In the genomic region with DNA sequence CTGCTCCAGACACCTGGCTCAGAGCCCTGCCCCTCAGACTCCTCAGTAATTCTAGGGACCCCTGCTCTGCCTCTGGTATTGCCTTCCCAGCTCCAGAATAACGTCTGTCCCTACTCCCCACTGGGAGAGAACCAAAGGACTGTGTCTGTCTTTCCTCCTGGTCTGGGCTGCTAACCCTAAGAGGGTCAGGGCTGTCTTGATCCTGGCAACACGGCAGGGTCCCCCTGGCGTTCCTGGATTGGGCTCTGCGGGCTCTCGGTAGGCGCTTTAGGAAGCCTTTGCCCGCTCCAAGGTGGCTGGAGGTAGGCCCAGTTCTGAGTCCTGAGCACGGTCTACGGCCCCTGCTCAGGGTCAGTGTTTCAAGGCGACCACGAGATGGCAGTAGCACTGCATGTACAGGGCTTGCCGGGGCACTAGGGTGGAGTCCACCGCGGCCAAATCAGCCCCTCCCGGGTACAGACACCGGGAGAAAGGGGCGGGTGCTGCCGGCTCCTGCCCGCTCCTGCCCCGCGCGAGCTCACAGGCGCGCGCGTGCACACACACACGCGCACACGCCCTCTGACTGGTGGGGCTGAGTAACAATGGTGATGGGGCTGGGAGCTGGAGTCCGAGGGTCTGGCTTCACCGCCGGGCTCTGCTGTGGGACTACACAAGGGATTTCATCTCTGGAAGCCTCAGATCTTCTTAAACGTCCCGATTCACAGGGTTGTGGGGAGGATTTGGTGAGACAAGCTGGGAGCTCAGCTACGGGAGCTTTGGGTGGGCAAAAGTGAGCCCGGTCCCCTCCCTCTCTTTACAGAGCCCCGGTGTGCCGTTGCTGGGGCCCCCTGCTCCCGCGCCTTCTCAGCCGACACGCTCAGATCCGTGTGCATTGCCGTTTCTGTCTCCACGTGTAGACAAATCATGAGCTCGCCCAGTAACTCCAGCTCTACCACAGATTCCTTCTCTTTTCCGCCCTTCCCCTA, we compare ENCODE assay signal across 8 cellular contexts. TPM values are rescaled to one million over a fixed set of nuclear protein-coding genes. Genes with fewer than 3 reads are reported as not detected.
DNase-seq lines count a peak whose midpoint lies in the region; ATAC-seq and TF ChIP-seq lines count a peak whose summit lies in the region.

No MANE protein-coding gene starts in this region.

- peaks cover 20% of the 10 kb centered on the region for H3K4me1 ChIP-seq in ectodermal cell (ENCODE audit: control insufficient read depth, insufficient read depth, low read length)
- H3K4me1 ChIP-seq in lung (ENCODE audit: control insufficient read depth in 2 of 2, insufficient read depth in 2 of 2, low read length in 2 of 2): peaks cover 0 to 5% of the 10 kb centered on the region in 2 donors

- DNase-seq in CD14-positive monocyte (ENCODE audit: low spot score): peak; percentile 97
- peak; percentile 92 for DNase-seq in HK-2 (ENCODE audit: unreplicated experiment)
- DNase-seq in NCI-H82 (lab: John Stamatoyannopoulos, UW): peak; percentile 92
- peak; percentile 90 for DNase-seq in activated CD8-positive, alpha-beta T cell treated with anti-CD3 and anti-CD28 coated beads for 36 hours
- DNase-seq in lung (ENCODE audit: low spot score): peak; percentile 93
- peak; percentile 69 to 76 (median 76) for DNase-seq in stimulated activated CD4-positive, alpha-beta T cell treated with anti-CD3 and anti-CD28 coated beads, TNF-alpha, amount 100 ng/mL, for 1 hour (ENCODE audit: low read depth in 3 of 3, low spot score in 1 of 3)

- 4 to 5% methylated on average over 47 of the region's 47 CpGs for WGBS in ectodermal cell, 2 experiments
- WGBS in lung, 2 donors: 3 to 4% methylated on average over 37 to 47 of the region's 47 CpGs

- H3K9me3 ChIP-seq in ectodermal cell (ENCODE audit: control insufficient read depth, low read length) (no peaks in the 10 kb centered on the region), lung (ENCODE audit: control insufficient read depth in 2 of 2, insufficient read depth in 1 of 2, low read length in 1 of 2) (no peaks in the 10 kb centered on the region)

- peaks cover 12% of the 10 kb centered on the region for H3K27me3 ChIP-seq in ectodermal cell (ENCODE audit: control insufficient read depth, insufficient read depth, low read length, poor library complexity, severe bottlenecking)
- H3K27me3 ChIP-seq in lung (ENCODE audit: control insufficient read depth, insufficient read depth): no peaks in the 10 kb centered on the region

- ATAC-seq in GM19397 (IDR thresholded peaks at IDR 0.05; ENCODE audit: unreplicated experiment): peak; percentile 63
- ATAC-seq in activated CD8-positive, alpha-beta T cell treated with anti-CD3 and anti-CD28 coated beads for 36 hours: peak; percentile 91
- peak; percentile 96 for ATAC-seq in lung (ENCODE audit: insufficient read depth, low FRiP score)

- H3K27ac Mint-ChIP-seq in CD14-positive monocyte: peak overlapping the region; percentile 80 to 98 (median 97)
- H3K27ac Mint-ChIP-seq in activated CD8-positive, alpha-beta T cell treated with anti-CD3 and anti-CD28 coated beads for 36 hours: peak overlapping the region; percentile 60

- POLR2A ChIA-PET in activated CD8-positive, alpha-beta T cell treated with anti-CD3 and anti-CD28 coated beads for 36 hours (lab: Charles Lee): interaction anchor here (0.8 to 1.6 kb wide), 7 partner anchors 17 to 702 kb away, joined by 3 to 4 read pairs (median 3); a partner anchor contains a TSS

- peaks cover 0 to 2% (median 0%) of the 10 kb centered on the region in 3 donors for H3K27me3 Mint-ChIP-seq in CD14-positive monocyte (ENCODE audit: low read depth in 3 of 3)
- peaks cover 12% of the 10 kb centered on the region for H3K27me3 Mint-ChIP-seq in activated CD8-positive, alpha-beta T cell treated with anti-CD3 and anti-CD28 coated beads for 36 hours

- H3K4me3 Mint-ChIP-seq in CD14-positive monocyte: peak overlapping the region; percentile 85 to 91
- H3K4me3 Mint-ChIP-seq in activated CD8-positive, alpha-beta T cell treated with anti-CD3 and anti-CD28 coated beads for 36 hours: peak overlapping the region; percentile 78

- peak; percentile 91 for TF ChIP-seq CTCF in CD14-positive monocyte (IDR thresholded peaks at IDR 0.05)
- peak; percentile 91 for TF ChIP-seq CTCF in activated CD8-positive, alpha-beta T cell treated with anti-CD3 and anti-CD28 coated beads for 36 hours (IDR thresholded peaks at IDR 0.05)
- peak; percentile 98 for TF ChIP-seq CTCF in lung (IDR thresholded peaks at IDR 0.05; ENCODE audit: control extremely low read depth, extremely low read depth)

- H3K4me3 ChIP-seq in ectodermal cell (ENCODE audit: insufficient read depth, low read depth, low read length) (peak overlapping the region; percentile 58), lung (peak overlapping the region; percentile 4)

- peaks cover 0 to 3% (median 0%) of the 10 kb centered on the region in 7 donors for H3K9me3 Mint-ChIP-seq in CD14-positive monocyte
- no peaks in the 10 kb centered on the region for H3K9me3 Mint-ChIP-seq in activated CD8-positive, alpha-beta T cell treated with anti-CD3 and anti-CD28 coated beads for 36 hours

- H3K4me1 Mint-ChIP-seq in CD14-positive monocyte: peaks cover 64% of the 10 kb centered on the region
- H3K4me1 Mint-ChIP-seq in activated CD8-positive, alpha-beta T cell treated with anti-CD3 and anti-CD28 coated beads for 36 hours (ENCODE audit: low read depth): peaks cover 26% of the 10 kb centered on the region

- peaks cover 9 to 23% of the 10 kb centered on the region in 2 donors for H3K36me3 Mint-ChIP-seq in CD14-positive monocyte
- peaks cover under 1% of the 10 kb centered on the region for H3K36me3 Mint-ChIP-seq in activated CD8-positive, alpha-beta T cell treated with anti-CD3 and anti-CD28 coated beads for 36 hours (ENCODE audit: low read depth)

- intact Hi-C loops in CD14-positive monocyte (cut with micrococcal nuclease): loop anchor here (5.0 to 10.0 kb wide), 7 partner anchors 46 to 774 kb away; no protein-coding TSS in a partner anchor
- intact Hi-C loops in activated CD8-positive, alpha-beta T cell treated with anti-CD3 and anti-CD28 coated beads for 36 hours (cut with micrococcal nuclease): loop anchor here (5.0 to 10.0 kb wide), 2 partner anchors 231 to 274 kb away; no protein-coding TSS in a partner anchor

- H3K36me3 ChIP-seq in ectodermal cell (ENCODE audit: control insufficient read depth, insufficient read depth, low read length) (no peaks in the 10 kb centered on the region), lung (ENCODE audit: control insufficient read depth in 2 of 2, insufficient read depth in 2 of 2, low read length in 2 of 2) (peaks cover 0 to 26% of the 10 kb centered on the region in 2 donors)

- CTCF ChIA-PET in activated CD8-positive, alpha-beta T cell treated with anti-CD3 and anti-CD28 coated beads for 36 hours (lab: Charles Lee): interaction anchor here (0.6 to 2.4 kb wide), 47 partner anchors 8 to 606 kb away, joined by 3 to 36 read pairs (median 4); a partner anchor contains a TSS

- H3K27ac ChIP-seq in ectodermal cell (ENCODE audit: insufficient read depth, low read depth, low read length, poor library complexity, severe bottlenecking) (no peak overlapping the region), lung (ENCODE audit: low read depth in 1 of 2, low read length in 1 of 2) (peak overlapping the region; percentile 9 to 55)

RNA-seq across cellular contexts. Expression of a gene that starts 30.1 kb away (rescaled TPM):
- polyA plus RNA-seq in CD14-positive monocyte (100 to 1,000 TPM; 180 to 233 TPM), lung (100 to 1,000 TPM; 120 to 930 TPM)
- total RNA-seq in activated CD8-positive, alpha-beta T cell treated with anti-CD3 and anti-CD28 coated beads for 36 hours: under 1 TPM in 1 of 2 experiments, not detected in 1; 0.22 TPM
- polyA plus RNA-seq in ectodermal cell (2013, experiment 1 of 4): 7.8 TPM
- polyA plus RNA-seq in ectodermal cell (2013, experiment 2 of 4): 8.9 TPM
- 9.2 TPM for polyA plus RNA-seq in ectodermal cell (2013, experiment 3 of 4)
- polyA plus RNA-seq in ectodermal cell (2013, experiment 4 of 4): 7.3 TPM
- 100 to 1,000 TPM in 1 of 2 donors, 10 to 100 TPM in 1; 59.9 to 151 TPM for total RNA-seq in lung

RNA-seq across cellular contexts. Expression of a gene that starts 49.1 kb away (rescaled TPM):
- 10 to 100 TPM; 23.4 to 25.5 TPM for polyA plus RNA-seq in CD14-positive monocyte
- total RNA-seq in activated CD8-positive, alpha-beta T cell treated with anti-CD3 and anti-CD28 coated beads for 36 hours: 100 to 1,000 TPM; 318 to 319 TPM
- 175 TPM for polyA plus RNA-seq in ectodermal cell (2013, experiment 1 of 4)
- 182 TPM for polyA plus RNA-seq in ectodermal cell (2013, experiment 2 of 4)
- polyA plus RNA-seq in ectodermal cell (2013, experiment 3 of 4): 140 TPM
- polyA plus RNA-seq in ectodermal cell (2013, experiment 4 of 4): 127 TPM
- total RNA-seq in lung: 10 to 100 TPM; 31.1 to 43.1 TPM
- polyA plus RNA-seq in lung: 10 to 100 TPM; 17.6 to 20.7 TPM

RNA-seq across cellular contexts. Expression of a gene that starts 51.1 kb away (rescaled TPM):
- 100 to 1,000 TPM in 1 of 2 donors, 10 to 100 TPM in 1; 80.5 to 120 TPM for polyA plus RNA-seq in CD14-positive monocyte
- 10 to 100 TPM; 16.2 to 20.0 TPM for total RNA-seq in activated CD8-positive, alpha-beta T cell treated with anti-CD3 and anti-CD28 coated beads for 36 hours
- 32.2 TPM for polyA plus RNA-seq in ectodermal cell (2013, experiment 1 of 4)
- polyA plus RNA-seq in ectodermal cell (2013, experiment 2 of 4): 34.6 TPM
- 25.6 TPM for polyA plus RNA-seq in ectodermal cell (2013, experiment 3 of 4)
- polyA plus RNA-seq in ectodermal cell (2013, experiment 4 of 4): 27.3 TPM
- 10 to 100 TPM; 53.4 to 80.8 TPM for total RNA-seq in lung
- polyA plus RNA-seq in lung: 100 to 1,000 TPM in 1 of 2 donors, 10 to 100 TPM in 1; 64.4 to 131 TPM

Comparison
In these comparisons a context has a peak if more than half of its experiments do, and no peak if none do; other contexts are left out.
1. RNA of a gene that starts 30.1 kb away (total RNA-seq): 59.9 to 151 TPM in lung; 0.22 TPM in activated CD8-positive, alpha-beta T cell treated with anti-CD3 and anti-CD28 coated beads for 36 hours; every median in the first group is over 10 times any median in the second.
2. RNA of a gene that starts 49.1 kb away (total RNA-seq): 318 to 319 TPM in activated CD8-positive, alpha-beta T cell treated with anti-CD3 and anti-CD28 coated beads for 36 hours; 31.1 to 43.1 TPM in lung; every median in the first group is over 4 times any median in the second.
3. Peak in every context shown above with its lines, with median percentiles within 50 percentile points of each other: DNase-seq, CTCF ChIP-seq and ATAC-seq.